Comparison of ENCODE assay signal across 12 cellular contexts in genomic region chr3:168951884-168952283, GRCh38.
DNase-seq lines count a peak whose midpoint lies in the region; ATAC-seq and TF ChIP-seq lines count a peak whose summit lies in the region.
"Had no signal": no experiment of that assay in that cellular context is flagged by ENCODE, and none has a peak within 500 bp of the region (broad histone marks: within the 10 kb centered on the region; RNA-seq: fewer than 3 reads in every experiment).

No MANE protein-coding gene starts in this region.

- peak; percentile 48; the same call in 1 of the 2 replicates for ATAC-seq in WTC11
- ATAC-seq: A549 had no signal

- H3K9me3 Mint-ChIP-seq in Calu3 (ENCODE audit: low read depth, unreplicated experiment) (peaks cover 4% of the 10 kb centered on the region), WTC11 (peaks cover 14% of the 10 kb centered on the region)

- H3K4me3 Mint-ChIP-seq in Calu3 (ENCODE audit: low read depth, unreplicated experiment) (no peak overlapping the region), WTC11 (no peak overlapping the region)
- H3K4me3 Mint-ChIP-seq: CD14-positive monocyte had no signal

- H3K27me3 Mint-ChIP-seq in Calu3 (ENCODE audit: unreplicated experiment) = no peaks in the 10 kb centered on the region
- H3K27me3 Mint-ChIP-seq in WTC11 (ENCODE audit: low read depth) = no peaks in the 10 kb centered on the region

- BruUV-seq in Calu3 (replicated peaks; lab: Mats Ljungman, UMichigan) = no TSS peak

- peaks cover 62% of the 10 kb centered on the region for H3K4me1 Mint-ChIP-seq in Calu3 (ENCODE audit: low read depth, unreplicated experiment)
- peaks cover 14% of the 10 kb centered on the region for H3K4me1 Mint-ChIP-seq in WTC11

- POLR2A ChIA-PET in WTC11 (lab: Charles Lee) = interaction anchor here (0.9 kb wide), 1 partner anchor 175 kb away, joined by 3 read pairs; no protein-coding TSS in a partner anchor

- H3K27ac Mint-ChIP-seq in Calu3 (ENCODE audit: unreplicated experiment) = peak overlapping the region; percentile 84
- no peak overlapping the region for H3K27ac Mint-ChIP-seq in WTC11

- H3K36me3 Mint-ChIP-seq in Calu3 (ENCODE audit: insufficient read depth, unreplicated experiment) (no peaks in the 10 kb centered on the region), WTC11 (peaks cover 11% of the 10 kb centered on the region)
- H3K36me3 Mint-ChIP-seq: CD14-positive monocyte had no signal

- peak; percentile 55 for TF ChIP-seq CTCF in Calu3 (IDR thresholded peaks at IDR 0.05; ENCODE audit: unreplicated experiment)
- TF ChIP-seq CTCF in WTC11 (IDR thresholded peaks at IDR 0.05) = no peak

- DNase-seq in Calu3 (peak; percentile 49), HT1080 (ENCODE audit: low read depth) (peak; percentile 8), WTC11 (ENCODE audit: low spot score) (no peak), kidney tubule cell (ENCODE audit: low spot score) (peak; percentile 18), NCI-H524 treated with DMSO at 0.1 percent for 48 hours (lab: John Stamatoyannopoulos, UW) (no peak), NCI-H2081 treated with DMSO at 0.1 percent for 48 hours (lab: John Stamatoyannopoulos, UW) (no peak), NCI-H1105 treated with DMSO at 0.1 percent for 48 hours (lab: John Stamatoyannopoulos, UW) (no peak)
- no peak for DNase-seq in stimulated activated naive CD4-positive, alpha-beta T cell treated with Interleukin-2 at 50 U/mL for 16 hours (lab: John Stamatoyannopoulos, UW)
- DNase-seq: Caco-2, NCI-H2029 had no signal

- CTCF ChIA-PET in Calu3 (lab: Charles Lee) = interaction anchor here (0.6 to 3.2 kb wide), 29 partner anchors 11 to 794 kb away, joined by 3 to 28 read pairs (median 4); no protein-coding TSS in a partner anchor
- CTCF ChIA-PET in WTC11 (lab: Charles Lee) = interaction anchor here (0.9 to 1.5 kb wide), 4 partner anchors 10 to 792 kb away, joined by 3 to 5 read pairs (median 3); no protein-coding TSS in a partner anchor

- intact Hi-C loops in Calu3 (cut with micrococcal nuclease; ENCODE audit: unreplicated experiment) = loop anchor here (1.0 to 5.0 kb wide), 11 partner anchors 75 to 790 kb away; no protein-coding TSS in a partner anchor

TF ChIP-seq in WTC11, 78 proteins besides CTCF, POLR2A, EP300 and RAD21:
- TF ChIP-seq FOXK1 (CRISPR knock-in tag; IDR thresholded peaks at IDR 0.05) (no peak), HMGA2 (CRISPR knock-in tag; IDR thresholded peaks at IDR 0.05) (no peak), ATF6 (CRISPR knock-in tag; IDR thresholded peaks at IDR 0.05) (no peak), CREB1 (CRISPR knock-in tag; IDR thresholded peaks at IDR 0.05) (no peak), ESRRA (CRISPR knock-in tag; IDR thresholded peaks at IDR 0.05; ENCODE audit: borderline replicate concordance) (no peak), ZNF317 (CRISPR knock-in tag; IDR thresholded peaks at IDR 0.05; ENCODE audit: borderline replicate concordance, low read depth) (no peak), ZNF263 (CRISPR knock-in tag; IDR thresholded peaks at IDR 0.05; ENCODE audit: low read depth) (no peak), ZNF219 (CRISPR knock-in tag; IDR thresholded peaks at IDR 0.05; ENCODE audit: borderline replicate concordance) (no peak), ELF4 (CRISPR knock-in tag; IDR thresholded peaks at IDR 0.05; ENCODE audit: low read depth) (no peak), TEAD1 (CRISPR knock-in tag; IDR thresholded peaks at IDR 0.05) (no peak), EMX1 (CRISPR knock-in tag; IDR thresholded peaks at IDR 0.05) (no peak), MYBL2 (CRISPR knock-in tag; IDR thresholded peaks at IDR 0.05) (no peak), SOX15 (CRISPR knock-in tag; IDR thresholded peaks at IDR 0.05) (no peak), MXD4 (CRISPR knock-in tag; IDR thresholded peaks at IDR 0.05; ENCODE audit: borderline replicate concordance) (no peak), NFYB (CRISPR knock-in tag; conservative IDR thresholded peaks at IDR 0.05; ENCODE audit: low read depth) (no peak), ATF1 (CRISPR knock-in tag; IDR thresholded peaks at IDR 0.05) (no peak), PRRX2 (CRISPR knock-in tag; IDR thresholded peaks at IDR 0.05) (no peak)
- TF ChIP-seq, protein P1, sequence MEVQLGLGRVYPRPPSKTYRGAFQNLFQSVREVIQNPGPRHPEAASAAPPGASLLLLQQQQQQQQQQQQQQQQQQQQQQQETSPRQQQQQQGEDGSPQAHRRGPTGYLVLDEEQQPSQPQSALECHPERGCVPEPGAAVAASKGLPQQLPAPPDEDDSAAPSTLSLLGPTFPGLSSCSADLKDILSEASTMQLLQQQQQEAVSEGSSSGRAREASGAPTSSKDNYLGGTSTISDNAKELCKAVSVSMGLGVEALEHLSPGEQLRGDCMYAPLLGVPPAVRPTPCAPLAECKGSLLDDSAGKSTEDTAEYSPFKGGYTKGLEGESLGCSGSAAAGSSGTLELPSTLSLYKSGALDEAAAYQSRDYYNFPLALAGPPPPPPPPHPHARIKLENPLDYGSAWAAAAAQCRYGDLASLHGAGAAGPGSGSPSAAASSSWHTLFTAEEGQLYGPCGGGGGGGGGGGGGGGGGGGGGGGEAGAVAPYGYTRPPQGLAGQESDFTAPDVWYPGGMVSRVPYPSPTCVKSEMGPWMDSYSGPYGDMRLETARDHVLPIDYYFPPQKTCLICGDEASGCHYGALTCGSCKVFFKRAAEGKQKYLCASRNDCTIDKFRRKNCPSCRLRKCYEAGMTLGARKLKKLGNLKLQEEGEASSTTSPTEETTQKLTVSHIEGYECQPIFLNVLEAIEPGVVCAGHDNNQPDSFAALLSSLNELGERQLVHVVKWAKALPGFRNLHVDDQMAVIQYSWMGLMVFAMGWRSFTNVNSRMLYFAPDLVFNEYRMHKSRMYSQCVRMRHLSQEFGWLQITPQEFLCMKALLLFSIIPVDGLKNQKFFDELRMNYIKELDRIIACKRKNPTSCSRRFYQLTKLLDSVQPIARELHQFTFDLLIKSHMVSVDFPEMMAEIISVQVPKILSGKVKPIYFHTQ (CRISPR knock-in tag; IDR thresholded peaks at IDR 0.05) = no peak
- TF ChIP-seq, protein P2, sequence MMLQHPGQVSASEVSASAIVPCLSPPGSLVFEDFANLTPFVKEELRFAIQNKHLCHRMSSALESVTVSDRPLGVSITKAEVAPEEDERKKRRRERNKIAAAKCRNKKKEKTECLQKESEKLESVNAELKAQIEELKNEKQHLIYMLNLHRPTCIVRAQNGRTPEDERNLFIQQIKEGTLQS (CRISPR knock-in tag; conservative IDR thresholded peaks at IDR 0.05) = no peak
- TF ChIP-seq, protein P3, sequence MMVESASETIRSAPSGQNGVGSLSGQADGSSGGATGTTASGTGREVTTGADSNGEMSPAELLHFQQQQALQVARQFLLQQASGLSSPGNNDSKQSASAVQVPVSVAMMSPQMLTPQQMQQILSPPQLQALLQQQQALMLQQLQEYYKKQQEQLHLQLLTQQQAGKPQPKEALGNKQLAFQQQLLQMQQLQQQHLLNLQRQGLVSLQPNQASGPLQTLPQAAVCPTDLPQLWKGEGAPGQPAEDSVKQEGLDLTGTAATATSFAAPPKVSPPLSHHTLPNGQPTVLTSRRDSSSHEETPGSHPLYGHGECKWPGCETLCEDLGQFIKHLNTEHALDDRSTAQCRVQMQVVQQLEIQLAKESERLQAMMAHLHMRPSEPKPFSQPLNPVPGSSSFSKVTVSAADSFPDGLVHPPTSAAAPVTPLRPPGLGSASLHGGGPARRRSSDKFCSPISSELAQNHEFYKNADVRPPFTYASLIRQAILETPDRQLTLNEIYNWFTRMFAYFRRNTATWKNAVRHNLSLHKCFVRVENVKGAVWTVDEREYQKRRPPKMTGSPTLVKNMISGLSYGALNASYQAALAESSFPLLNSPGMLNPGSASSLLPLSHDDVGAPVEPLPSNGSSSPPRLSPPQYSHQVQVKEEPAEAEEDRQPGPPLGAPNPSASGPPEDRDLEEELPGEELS (CRISPR knock-in tag; IDR thresholded peaks at IDR 0.05) = no peak

Comparison
In these comparisons a context has a peak if more than half of its experiments do, and no peak if none do; other contexts are left out.
1. DNase-seq: peak in Calu3 (single experiment), HT1080 (single experiment) and kidney tubule cell (single experiment); none in WTC11 (single experiment), stimulated activated naive CD4-positive, alpha-beta T cell treated with Interleukin-2 at 50 U/mL for 16 hours (single experiment), NCI-H524 treated with DMSO at 0.1 percent for 48 hours (single experiment), NCI-H2081 treated with DMSO at 0.1 percent for 48 hours (single experiment) and NCI-H1105 treated with DMSO at 0.1 percent for 48 hours (single experiment).